In genomic region chr14:65387628-65388027, GRCh38 we compare ENCODE assay signal across 18 cellular contexts. TPM values are rescaled to one million over a fixed set of nuclear protein-coding genes. Genes with fewer than 3 reads are reported as not detected.
A peak's percentile ranks its signal among the peaks of the same experiment; 100 is the strongest.
DNase-seq lines count a peak whose midpoint lies in the region; ATAC-seq, FAIRE-seq and TF ChIP-seq lines count a peak whose summit lies in the region.
"Had no signal": no experiment of that assay in that cellular context is flagged by ENCODE, and none has a peak within 500 bp of the region (broad histone marks: within the 10 kb centered on the region; RNA-seq: fewer than 3 reads in every experiment).

No MANE protein-coding gene starts in this region.

- no peak overlapping the region for H3K4me2 ChIP-seq in parathyroid adenoma (ENCODE audit: low read length)

- no peak overlapping the region for H3K9ac ChIP-seq in parathyroid adenoma

- no peak overlapping the region for H3K27ac ChIP-seq in parathyroid adenoma

- H3K4me1 Mint-ChIP-seq in T-helper 2 cell treated with Interferon-gamma antibody and Interleukin-4, amounts not matched to agents 5 μg/mL and 100 μg/mL, for 36 hours (ENCODE audit: low read depth) = peaks cover 10% of the 10 kb centered on the region
- no peaks in the 10 kb centered on the region for H3K4me1 Mint-ChIP-seq in effector memory CD8-positive, alpha-beta T cell (ENCODE audit: low read depth in 2 of 2)
- H3K4me1 Mint-ChIP-seq: CD4-positive, CD25-positive, alpha-beta regulatory T cell had no signal

- H3K27me3 ChIP-seq in parathyroid adenoma (ENCODE audit: control insufficient read depth, insufficient read depth, low read length) = no peaks in the 10 kb centered on the region

- no peaks in the 10 kb centered on the region for H3K9me3 Mint-ChIP-seq in T-helper 2 cell treated with Interferon-gamma antibody and Interleukin-4, amounts not matched to agents 5 μg/mL and 100 μg/mL, for 36 hours
- H3K9me3 Mint-ChIP-seq in effector memory CD8-positive, alpha-beta T cell = no peaks in the 10 kb centered on the region

- H3K4me1 ChIP-seq in parathyroid adenoma = no peaks in the 10 kb centered on the region
- H3K4me1 ChIP-seq in mucosa of descending colon (ENCODE audit: low read depth) = no peaks in the 10 kb centered on the region

- H3K4me3 ChIP-seq in parathyroid adenoma (ENCODE audit: low read depth, low read length) (no peak overlapping the region), mucosa of descending colon (no peak overlapping the region)

- no peak for DNase-seq in T-helper 2 cell treated with Interferon-gamma antibody and Interleukin-4, amounts not matched to agents 5 μg/mL and 100 μg/mL, for 36 hours (ENCODE audit: low spot score)
- DNase-seq in T-helper 2 cell (no peak), GM19239 (ENCODE audit: insufficient read length, low spot score) (no peak), NCI-H1105 treated with DMSO at 0.1 percent for 48 hours (lab: John Stamatoyannopoulos, UW) (peak; percentile 65), mucosa of descending colon (no peak)
- no peak for DNase-seq in effector memory CD8-positive, alpha-beta T cell
- DNase-seq: CD4-positive, CD25-positive, alpha-beta regulatory T cell; GDM1; MV-4-11; NCI-H1417; NCI-H1694 treated with DMSO at 0.1 percent for 48 hours; NCI-H226; NCI-H510A treated with DMSO at 0.1 percent for 48 hours; NCI-H82; PC-3; Right ventricle myocardium superior had no signal

- H3K36me3 Mint-ChIP-seq in T-helper 2 cell treated with Interferon-gamma antibody and Interleukin-4, amounts not matched to agents 5 μg/mL and 100 μg/mL, for 36 hours (ENCODE audit: low read depth) = peaks cover 20% of the 10 kb centered on the region
- no peaks in the 10 kb centered on the region for H3K36me3 Mint-ChIP-seq in effector memory CD8-positive, alpha-beta T cell (ENCODE audit: insufficient read depth)
- H3K36me3 Mint-ChIP-seq: CD4-positive, CD25-positive, alpha-beta regulatory T cell; IgD-negative memory B cell had no signal

- H3K36me3 ChIP-seq in parathyroid adenoma (ENCODE audit: control insufficient read depth, insufficient read depth, low read length) (no peaks in the 10 kb centered on the region), mucosa of descending colon (ENCODE audit: low read depth) (no peaks in the 10 kb centered on the region)

- no peaks in the 10 kb centered on the region for H3K27me3 Mint-ChIP-seq in T-helper 2 cell treated with Interferon-gamma antibody and Interleukin-4, amounts not matched to agents 5 μg/mL and 100 μg/mL, for 36 hours (ENCODE audit: low read depth)
- no peaks in the 10 kb centered on the region for H3K27me3 Mint-ChIP-seq in effector memory CD8-positive, alpha-beta T cell
- H3K27me3 Mint-ChIP-seq: CD4-positive, CD25-positive, alpha-beta regulatory T cell; IgD-negative memory B cell had no signal

- H3K9me3 ChIP-seq in parathyroid adenoma (ENCODE audit: control insufficient read depth, low read length) (no peaks in the 10 kb centered on the region), mucosa of descending colon (no peaks in the 10 kb centered on the region)

- no peak overlapping the region for H3K4me3 Mint-ChIP-seq in T-helper 2 cell treated with Interferon-gamma antibody and Interleukin-4, amounts not matched to agents 5 μg/mL and 100 μg/mL, for 36 hours
- H3K4me3 Mint-ChIP-seq in effector memory CD8-positive, alpha-beta T cell = no peak overlapping the region
- H3K4me3 Mint-ChIP-seq: CD4-positive, CD25-positive, alpha-beta regulatory T cell; IgD-negative memory B cell had no signal

- H2AFZ ChIP-seq in parathyroid adenoma = peak overlapping the region; percentile 38

- no peak for ATAC-seq in mucosa of descending colon
- ATAC-seq in effector memory CD8-positive, alpha-beta T cell (replicated peaks) = no peak
- ATAC-seq: PC-3 had no signal

- TF ChIP-seq CTCF in parathyroid adenoma (IDR thresholded peaks at IDR 0.05) = no peak
- TF ChIP-seq CTCF in mucosa of descending colon (IDR thresholded peaks at IDR 0.05) = no peak

- peak overlapping the region; percentile 17 for H3K27ac Mint-ChIP-seq in T-helper 2 cell treated with Interferon-gamma antibody and Interleukin-4, amounts not matched to agents 5 μg/mL and 100 μg/mL, for 36 hours
- no peak overlapping the region for H3K27ac Mint-ChIP-seq in effector memory CD8-positive, alpha-beta T cell
- H3K27ac Mint-ChIP-seq: CD4-positive, CD25-positive, alpha-beta regulatory T cell; IgD-negative memory B cell had no signal

- intact Hi-C loops in mucosa of descending colon (cut with DNase I, micrococcal nuclease) = no loop called here

- peak; percentile 42 for FAIRE-seq in GM19239 (lab: Jason Lieb, UNC)

- H3K79me2 ChIP-seq in parathyroid adenoma = no peaks in the 10 kb centered on the region

RNA-seq across cellular contexts. Expression of gene FUT8, which starts 24.9 kb away (rescaled TPM):
- total RNA-seq in mucosa of descending colon = 10 to 100 TPM; 24.7 to 38.1 (median 32.2) TPM
